In genomic region chr3:162224736-162225135, GRCh38 we compare ENCODE assay signal across 22 cellular contexts.
DNase-seq lines count a peak whose midpoint lies in the region; ATAC-seq and TF ChIP-seq lines count a peak whose summit lies in the region.
"Had no signal": no experiment of that assay in that cellular context is flagged by ENCODE, and none has a peak within 500 bp of the region (broad histone marks: within the 10 kb centered on the region; RNA-seq: fewer than 3 reads in every experiment).

No MANE protein-coding gene starts in this region.

- no peaks in the 10 kb centered on the region for H3K79me1 ChIP-seq in mesendoderm (ENCODE audit: low read length)

- H3K9me3 Mint-ChIP-seq in chondrocyte (ENCODE audit: low read depth): no peaks in the 10 kb centered on the region
- no peaks in the 10 kb centered on the region for H3K9me3 Mint-ChIP-seq in CD4-positive, alpha-beta T cell
- H3K9me3 Mint-ChIP-seq in activated CD4-positive, alpha-beta T cell treated with anti-CD3 and anti-CD28 coated beads for 36 hours (ENCODE audit: low read depth): no peaks in the 10 kb centered on the region
- H3K9me3 Mint-ChIP-seq: activated CD4-positive, alpha-beta T cell treated with anti-CD3 and anti-CD28 coated beads, Interleukin-2, amount 10 ng/mL, durations not matched to agents 24 days and 14 days; nephron had no signal

- intact Hi-C loops in CD4-positive, alpha-beta T cell (cut with DNase I, micrococcal nuclease): no loop called here
- intact Hi-C loops in activated CD4-positive, alpha-beta T cell treated with anti-CD3 and anti-CD28 coated beads for 36 hours (cut with DNase I, micrococcal nuclease): no loop called here

- no peak overlapping the region for H2BK5ac ChIP-seq in mesendoderm (ENCODE audit: low read length)

- H3K9ac ChIP-seq in Loucy (ENCODE audit: low read depth, low read length, poor library complexity, severe bottlenecking) (no peak overlapping the region), mesendoderm (ENCODE audit: low read length) (no peak overlapping the region)

- no peaks in the 10 kb centered on the region for H3K27me3 ChIP-seq in Loucy (ENCODE audit: insufficient read depth, low read length, poor library complexity, severe bottlenecking)
- no peaks in the 10 kb centered on the region for H3K27me3 ChIP-seq in mesendoderm (ENCODE audit: insufficient read depth, low read length, poor library complexity)
- no peaks in the 10 kb centered on the region for H3K27me3 ChIP-seq in CD4-positive, alpha-beta T cell (ENCODE audit: control insufficient read depth, insufficient read depth, low read length)
- H3K27me3 ChIP-seq: esophagus muscularis mucosa had no signal

- H4K20me1 ChIP-seq in Loucy (ENCODE audit: insufficient read depth, low read length, poor library complexity, severe bottlenecking): no peaks in the 10 kb centered on the region

- H3K27ac ChIP-seq in mesendoderm (ENCODE audit: low read depth, low read length): no peak overlapping the region
- no peak overlapping the region for H3K27ac ChIP-seq in CD4-positive, alpha-beta T cell (ENCODE audit: low read depth, low read length)

- H3K56ac ChIP-seq in mesendoderm (ENCODE audit: low read length): no peak overlapping the region

- H3K4me1 ChIP-seq in Loucy (ENCODE audit: insufficient read depth, low read length, poor library complexity, severe bottlenecking): no peaks in the 10 kb centered on the region
- H3K4me1 ChIP-seq in mesendoderm (ENCODE audit: control insufficient read depth, low read depth, low read length): no peaks in the 10 kb centered on the region

- H3K4me3 ChIP-seq in Loucy (ENCODE audit: low read length, poor library complexity, severe bottlenecking): no peak overlapping the region
- no peak overlapping the region for H3K4me3 ChIP-seq in mesendoderm (ENCODE audit: low read length)
- H3K4me3 ChIP-seq: esophagus muscularis mucosa, GM12878 had no signal

- no peak overlapping the region for H2BK15ac ChIP-seq in mesendoderm (replicated peaks; ENCODE audit: low read depth)

- no peaks in the 10 kb centered on the region for H3F3A ChIP-seq in Loucy (ENCODE audit: low read depth)

- H3K4me1 Mint-ChIP-seq in chondrocyte (ENCODE audit: low read depth): peaks cover 16% of the 10 kb centered on the region
- H3K4me1 Mint-ChIP-seq in CD4-positive, alpha-beta T cell (ENCODE audit: low read depth): no peaks in the 10 kb centered on the region
- H3K4me1 Mint-ChIP-seq in activated CD4-positive, alpha-beta T cell treated with anti-CD3 and anti-CD28 coated beads for 36 hours: no peaks in the 10 kb centered on the region
- H3K4me1 Mint-ChIP-seq: activated CD4-positive, alpha-beta T cell treated with anti-CD3 and anti-CD28 coated beads, Interleukin-2, amount 10 ng/mL, durations not matched to agents 24 days and 14 days had no signal

- H2BK120ac ChIP-seq in mesendoderm (ENCODE audit: low read depth, low read length): no peak overlapping the region

- no peak for ATAC-seq in CD4-positive, alpha-beta T cell (ENCODE audit: poor library complexity)
- no peak for ATAC-seq in HG03175 (IDR thresholded peaks at IDR 0.05; ENCODE audit: unreplicated experiment)
- ATAC-seq in activated CD4-positive, alpha-beta T cell treated with anti-CD3 and anti-CD28 coated beads for 36 hours: no peak
- ATAC-seq: activated naive CD4-positive, alpha-beta T cell treated with anti-CD3 and anti-CD28 coated beads, Interleukin-2, amount 50 U/mL, for 72 hours; GM12878; Panc1 had no signal

- POLR2A ChIA-PET in CD4-positive, alpha-beta T cell (lab: Charles Lee): no interaction called here
- POLR2A ChIA-PET in activated CD4-positive, alpha-beta T cell treated with anti-CD3 and anti-CD28 coated beads for 36 hours (lab: Charles Lee): no interaction called here

- no peaks in the 10 kb centered on the region for H3K27me3 Mint-ChIP-seq in chondrocyte (ENCODE audit: low read depth)
- H3K27me3 Mint-ChIP-seq in CD4-positive, alpha-beta T cell: no peaks in the 10 kb centered on the region
- no peaks in the 10 kb centered on the region for H3K27me3 Mint-ChIP-seq in activated CD4-positive, alpha-beta T cell treated with anti-CD3 and anti-CD28 coated beads for 36 hours
- H3K27me3 Mint-ChIP-seq: activated CD4-positive, alpha-beta T cell treated with anti-CD3 and anti-CD28 coated beads, Interleukin-2, amount 10 ng/mL, durations not matched to agents 24 days and 14 days; progenitor cell of endocrine pancreas had no signal

- H3K4ac ChIP-seq in mesendoderm (ENCODE audit: low read depth, low read length): no peak overlapping the region

- peak overlapping the region; percentile 13 for H4K8ac ChIP-seq in mesendoderm (ENCODE audit: low read depth, low read length)

- DNase-seq in chondrocyte (ENCODE audit: low spot score) (no peak), mesendoderm (no peak), NCI-H748 treated with DMSO at 0.1 percent for 48 hours (lab: John Stamatoyannopoulos, UW) (no peak)
- DNase-seq in CD4-positive, alpha-beta T cell: no peak
- no peak for DNase-seq in activated CD4-positive, alpha-beta T cell treated with anti-CD3 and anti-CD28 coated beads for 36 hours
- DNase-seq: activated CD4-positive, alpha-beta T cell treated with anti-CD3 and anti-CD28 coated beads, Interleukin-2, amount 10 ng/mL, durations not matched to agents 24 days and 14 days; DMS79; effector CD8-positive, alpha-beta T cell; Karpas-422; midbrain; NCI-H1105; NCI-H2081 treated with DMSO at 0.1 percent for 48 hours; NCI-H446; substantia nigra had no signal

- TF ChIP-seq CTCF in Loucy (conservative IDR thresholded peaks at IDR 0.05; ENCODE audit: low read length): no peak
- TF ChIP-seq CTCF in chondrocyte (IDR thresholded peaks at IDR 0.05): no peak
- TF ChIP-seq CTCF in CD4-positive, alpha-beta T cell (IDR thresholded peaks at IDR 0.05): no peak

- H3K4me3 Mint-ChIP-seq in chondrocyte (ENCODE audit: unreplicated experiment): no peak overlapping the region
- no peak overlapping the region for H3K4me3 Mint-ChIP-seq in CD4-positive, alpha-beta T cell
- no peak overlapping the region for H3K4me3 Mint-ChIP-seq in activated CD4-positive, alpha-beta T cell treated with anti-CD3 and anti-CD28 coated beads for 36 hours
- H3K4me3 Mint-ChIP-seq: activated CD4-positive, alpha-beta T cell treated with anti-CD3 and anti-CD28 coated beads, Interleukin-2, amount 10 ng/mL, durations not matched to agents 24 days and 14 days; nephron had no signal

- H3K18ac ChIP-seq in mesendoderm (ENCODE audit: low read length): peak overlapping the region; percentile 51

- no peak overlapping the region for H3K23ac ChIP-seq in mesendoderm (ENCODE audit: low read length)

- H2AFZ ChIP-seq in Loucy (ENCODE audit: low read length): 0 out of 2 replicates have a peak overlapping the region, but pooled peaks have one; percentile 23

- no CpG with 5 or more reads among the region's 4 CpGs for WGBS in mesendoderm (ENCODE audit: extremely low coverage, insufficient coverage, low lambda C conversion rate)

- no peak overlapping the region for H4K5ac ChIP-seq in mesendoderm (ENCODE audit: low read length)

- no peaks in the 10 kb centered on the region for H3K36me3 Mint-ChIP-seq in chondrocyte (ENCODE audit: low read depth)
- no peaks in the 10 kb centered on the region for H3K36me3 Mint-ChIP-seq in CD4-positive, alpha-beta T cell (ENCODE audit: low read depth)
- H3K36me3 Mint-ChIP-seq in activated CD4-positive, alpha-beta T cell treated with anti-CD3 and anti-CD28 coated beads for 36 hours (ENCODE audit: low read depth): no peaks in the 10 kb centered on the region
- H3K36me3 Mint-ChIP-seq: activated naive CD4-positive, alpha-beta T cell treated with anti-CD3 and anti-CD28 coated beads, Interleukin-2, amount 50 U/mL, for 72 hours had no signal

- H3K9me2 ChIP-seq in Loucy (replicated peaks; ENCODE audit: low read depth, low read length): no peaks in the 10 kb centered on the region

- H2AK5ac ChIP-seq in mesendoderm (ENCODE audit: low read length): no peak overlapping the region

- CTCF ChIA-PET in CD4-positive, alpha-beta T cell (lab: Charles Lee): no interaction called here
- CTCF ChIA-PET in activated CD4-positive, alpha-beta T cell treated with anti-CD3 and anti-CD28 coated beads for 36 hours (lab: Charles Lee): no interaction called here

- no peaks in the 10 kb centered on the region for H3K9me3 ChIP-seq in Loucy (ENCODE audit: insufficient read depth, low read depth, low read length)
- no peaks in the 10 kb centered on the region for H3K9me3 ChIP-seq in CD4-positive, alpha-beta T cell (ENCODE audit: control insufficient read depth, low read length)
- H3K9me3 ChIP-seq: esophagus muscularis mucosa had no signal

- H3K27ac Mint-ChIP-seq in chondrocyte (ENCODE audit: unreplicated experiment): peak overlapping the region; percentile 78
- no peak overlapping the region for H3K27ac Mint-ChIP-seq in CD4-positive, alpha-beta T cell
- no peak overlapping the region for H3K27ac Mint-ChIP-seq in activated CD4-positive, alpha-beta T cell treated with anti-CD3 and anti-CD28 coated beads for 36 hours
- H3K27ac Mint-ChIP-seq: activated CD4-positive, alpha-beta T cell treated with anti-CD3 and anti-CD28 coated beads, Interleukin-2, amount 10 ng/mL, durations not matched to agents 24 days and 14 days; activated naive CD4-positive, alpha-beta T cell treated with anti-CD3 and anti-CD28 coated beads, Interleukin-2, amount 50 U/mL, for 72 hours; progenitor cell of endocrine pancreas had no signal

- no peaks in the 10 kb centered on the region for H3K79me2 ChIP-seq in Loucy (ENCODE audit: insufficient read depth, low read length)
- H3K79me2 ChIP-seq in mesendoderm (ENCODE audit: control insufficient read depth, insufficient read depth, low read length): no peaks in the 10 kb centered on the region

- H3K36me3 ChIP-seq in Loucy (ENCODE audit: insufficient read depth, low read length) (no peaks in the 10 kb centered on the region), mesendoderm (ENCODE audit: control insufficient read depth, insufficient read depth, low read length) (no peaks in the 10 kb centered on the region)
- H3K36me3 ChIP-seq: esophagus muscularis mucosa had no signal

- H3K4me2 ChIP-seq in Loucy (ENCODE audit: low read depth, low read length, poor library complexity, severe bottlenecking) (no peak overlapping the region), mesendoderm (ENCODE audit: low read length) (no peak overlapping the region)
